Comparison of ENCODE assay signal across 8 cellular contexts in the genomic region with DNA sequence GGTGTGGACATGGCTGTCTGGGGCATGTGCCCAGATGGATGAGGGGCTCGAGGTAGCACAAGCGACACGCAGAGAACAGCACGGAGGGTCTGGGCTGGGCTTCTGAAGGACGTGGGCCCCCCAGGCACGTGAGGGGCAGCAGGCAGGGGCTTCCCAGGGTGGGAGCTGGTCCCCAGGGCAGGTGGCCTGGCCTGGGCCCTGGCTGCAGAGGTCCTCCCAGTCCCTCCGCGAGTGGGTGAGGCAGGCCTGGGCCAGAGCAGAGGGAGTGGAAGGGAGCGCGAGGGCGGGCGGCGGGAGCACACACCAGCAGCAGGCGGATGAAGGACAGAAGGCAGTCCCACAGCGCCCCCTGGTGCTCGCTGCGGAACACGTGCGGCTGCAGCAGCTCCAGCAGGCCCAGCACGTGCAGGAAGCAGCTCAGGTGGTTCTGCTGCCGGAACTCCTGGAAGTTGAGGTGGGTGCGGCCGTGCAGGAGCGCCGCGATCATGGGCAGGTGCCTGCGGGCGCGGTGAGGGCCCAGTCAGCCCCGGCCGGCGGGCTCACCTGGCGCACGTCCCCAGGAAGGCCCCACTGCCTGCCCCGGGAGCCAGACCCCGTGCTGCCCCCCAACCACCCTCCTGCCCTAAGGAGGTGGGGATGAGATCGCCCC. TPM values are rescaled to one million over a fixed set of nuclear protein-coding genes. Genes with fewer than 3 reads are reported as not detected.
A peak's percentile ranks its signal among the peaks of the same experiment; 100 is the strongest.
DNase-seq lines count a peak whose midpoint lies in the region; ATAC-seq and TF ChIP-seq lines count a peak whose summit lies in the region.

No MANE protein-coding gene starts in this region.

- TF ChIP-seq POLR2A in HCT116 (IDR thresholded peaks at IDR 0.05; ENCODE audit: borderline replicate concordance, extremely low read depth, insufficient read depth, insufficient read length) = no peak

- no peaks in the 10 kb centered on the region for H3K36me3 Mint-ChIP-seq in CD4-positive, CD25-positive, alpha-beta regulatory T cell
- peaks cover 44% of the 10 kb centered on the region for H3K36me3 Mint-ChIP-seq in activated B cell treated with CpG ODN at 0.5 μM for 24 hours (ENCODE audit: low read depth)

- peak; percentile 85 to 91 for ATAC-seq in CD4-positive, CD25-positive, alpha-beta regulatory T cell (ENCODE audit: low read depth in 2 of 2)
- ATAC-seq in HCT116 (peak; percentile 80), activated B cell treated with CpG ODN at 0.5 μM for 24 hours (ENCODE audit: low read depth) (peak; percentile 81), GM18861 (IDR thresholded peaks at IDR 0.05; ENCODE audit: unreplicated experiment) (no peak)

- H3K4me3 Mint-ChIP-seq in CD4-positive, CD25-positive, alpha-beta regulatory T cell = no peak overlapping the region
- H3K4me3 Mint-ChIP-seq in activated B cell treated with CpG ODN at 0.5 μM for 24 hours = no peak overlapping the region

- H3K27ac ChIP-seq in CD4-positive, CD25-positive, alpha-beta regulatory T cell (ENCODE audit: insufficient read depth, low read length, poor library complexity, severe bottlenecking) = no peak overlapping the region
- peak overlapping the region; percentile 62; the same call in 1 of the 2 replicates for H3K27ac ChIP-seq in HCT116 (ENCODE audit: low read depth, low read length)

- H3K27ac Mint-ChIP-seq in CD4-positive, CD25-positive, alpha-beta regulatory T cell = no peak overlapping the region
- H3K27ac Mint-ChIP-seq in activated B cell treated with CpG ODN at 0.5 μM for 24 hours = no peak overlapping the region

- H3K4me3 ChIP-seq in CD4-positive, CD25-positive, alpha-beta regulatory T cell (ENCODE audit: low read depth, low read length) = no peak overlapping the region
- H3K4me3 ChIP-seq in HCT116 (replicated peaks in 1 of 2; ENCODE audit: low read depth in 1 of 2, low read length in 2 of 2) = no peak overlapping the region

- DNase-seq in CD4-positive, CD25-positive, alpha-beta regulatory T cell = peak; percentile 74 to 90 (median 87)
- peak; percentile 72 for DNase-seq in HCT116 (ENCODE audit: low read depth, low spot score)
- DNase-seq in NCI-H226 = peak; percentile 85
- peak; percentile 68 for DNase-seq in activated B cell treated with CpG ODN at 0.5 μM for 24 hours
- DNase-seq in T47D (ENCODE audit: low read depth in 1 of 2, low spot score in 1 of 2) = peak; percentile 94 to 99
- DNase-seq in iPS-NIHi7 (ENCODE audit: extremely low spot score) = peak; percentile 97
- DNase-seq in stimulated activated CD4-positive, alpha-beta T cell treated with anti-CD3 and anti-CD28 coated beads, Interleukin-15, amount 100 ng/mL, for 1 hour (ENCODE audit: low read depth in 1 of 2, low spot score in 1 of 2) = peak; percentile 75 to 79

- H3K9me2 ChIP-seq in HCT116 (ENCODE audit: insufficient read depth) = no peaks in the 10 kb centered on the region

- H3K79me2 ChIP-seq in HCT116 (ENCODE audit: insufficient read depth, low read length) = no peaks in the 10 kb centered on the region

- H3K9ac ChIP-seq in HCT116 (ENCODE audit: low read length) = peak overlapping the region; percentile 46

- peak; percentile 71 to 84 (median 82); a peak in 5 of 6 replicates for TF ChIP-seq CTCF in HCT116 (IDR thresholded peaks at IDR 0.05 in 2 of 3, conservative IDR thresholded peaks at IDR 0.05 in 1 of 3; ENCODE audit: borderline replicate concordance in 1 of 3, insufficient read depth in 1 of 3, low read depth in 2 of 3, low read length in 2 of 3)
- no peak for TF ChIP-seq CTCF in activated B cell treated with CpG ODN at 0.5 μM for 24 hours (IDR thresholded peaks at IDR 0.05)

- no peak overlapping the region for H2AFZ ChIP-seq in HCT116 (ENCODE audit: low read depth, low read length, poor library complexity, severe bottlenecking)

- RAD21 ChIA-PET in HCT116 (lab: Charles Lee; ENCODE audit: low non-redundant PET in 1 of 2, low total read pairs in 2 of 2, uncharacterized antibody in 2 of 2, unreplicated experiment in 2 of 2) = interaction anchor here in 1 of 2 experiments (0.5 to 0.8 kb wide), 3 partner anchors 13 to 252 kb away, joined by 3 to 5 read pairs (median 4); no protein-coding TSS in a partner anchor

- intact Hi-C loops in HCT116 (cut with micrococcal nuclease) (loop anchor here (1.0 kb wide), 3 partner anchors 42 to 280 kb away; no protein-coding TSS in a partner anchor), activated B cell treated with CpG ODN at 0.5 μM for 24 hours (cut with micrococcal nuclease) (loop anchor here (2.0 kb wide), 1 partner anchor 41 kb away; no protein-coding TSS in a partner anchor)

- TF ChIP-seq RAD21 in HCT116 (IDR thresholded peaks at IDR 0.05; ENCODE audit: low read depth) = peak; percentile 94

- H3K36me3 ChIP-seq in CD4-positive, CD25-positive, alpha-beta regulatory T cell (ENCODE audit: control insufficient read depth, insufficient read depth, low read length) = peaks cover 6% of the 10 kb centered on the region
- H3K36me3 ChIP-seq in HCT116 (ENCODE audit: control insufficient read depth in 1 of 2, insufficient read depth in 2 of 2, low read length in 2 of 2) = peaks cover 2 to 20% of the 10 kb centered on the region in 2 experiments

- H3K27me3 ChIP-seq in CD4-positive, CD25-positive, alpha-beta regulatory T cell (ENCODE audit: control insufficient read depth, insufficient read depth, low read length) = no peaks in the 10 kb centered on the region
- no peaks in the 10 kb centered on the region for H3K27me3 ChIP-seq in HCT116 (ENCODE audit: insufficient read depth, low read length)

- H3K27me3 Mint-ChIP-seq in CD4-positive, CD25-positive, alpha-beta regulatory T cell = no peaks in the 10 kb centered on the region
- no peaks in the 10 kb centered on the region for H3K27me3 Mint-ChIP-seq in activated B cell treated with CpG ODN at 0.5 μM for 24 hours

- in situ Hi-C loops in T47D (cut with HindIII; ENCODE audit: low pct_unique_long_range_greater_than_20kb, low sequenced_read_pairs) = no loop called here

- no peaks in the 10 kb centered on the region for H4K20me1 ChIP-seq in HCT116 (ENCODE audit: insufficient read depth)

- no TSS peak for BruUV-seq in HCT116 (replicated peaks; lab: Mats Ljungman, UMichigan)

- POLR2A ChIA-PET in HCT116 (lab: Charles Lee) = no interaction called here
- POLR2A ChIA-PET in activated B cell treated with CpG ODN at 0.5 μM for 24 hours (lab: Charles Lee) = interaction anchor here (0.6 kb wide), 1 partner anchor 39 kb away, joined by 7 read pairs; no protein-coding TSS in a partner anchor

- no peaks in the 10 kb centered on the region for H3K9me3 ChIP-seq in CD4-positive, CD25-positive, alpha-beta regulatory T cell (ENCODE audit: control insufficient read depth in 2 of 2, low read length in 2 of 2)
- no peaks in the 10 kb centered on the region for H3K9me3 ChIP-seq in HCT116 (ENCODE audit: control insufficient read depth in 1 of 2, insufficient read depth in 1 of 2, low read depth in 1 of 2, low read length in 2 of 2)

- H3K4me1 Mint-ChIP-seq in CD4-positive, CD25-positive, alpha-beta regulatory T cell = peaks cover 0 to 9% (median 5%) of the 10 kb centered on the region in 4 donors
- no peaks in the 10 kb centered on the region for H3K4me1 Mint-ChIP-seq in activated B cell treated with CpG ODN at 0.5 μM for 24 hours

- CTCF ChIA-PET in HCT116 (lab: Charles Lee) = interaction anchor here (0.6 to 2.0 kb wide), 11 partner anchors 12 to 290 kb away, joined by 3 to 20 read pairs (median 4); a partner anchor contains a TSS
- CTCF ChIA-PET in activated B cell treated with CpG ODN at 0.5 μM for 24 hours (lab: Charles Lee) = interaction anchor here (0.7 to 1.2 kb wide), 4 partner anchors 12 to 26 kb away, joined by 3 to 6 read pairs (median 3); no protein-coding TSS in a partner anchor

- peaks cover 12% of the 10 kb centered on the region for H3K4me1 ChIP-seq in CD4-positive, CD25-positive, alpha-beta regulatory T cell (ENCODE audit: control insufficient read depth, insufficient read depth, low read length, poor library complexity, severe bottlenecking)
- peaks cover 3 to 13% of the 10 kb centered on the region in 2 experiments; a peak in 3 of 4 replicates for H3K4me1 ChIP-seq in HCT116 (ENCODE audit: control insufficient read depth in 1 of 2, insufficient read depth in 2 of 2, low read length in 2 of 2)

- peak overlapping the region; percentile 42 for H3K4me2 ChIP-seq in HCT116 (ENCODE audit: low read length)

- H3K9me3 Mint-ChIP-seq in CD4-positive, CD25-positive, alpha-beta regulatory T cell = no peaks in the 10 kb centered on the region
- H3K9me3 Mint-ChIP-seq in activated B cell treated with CpG ODN at 0.5 μM for 24 hours = no peaks in the 10 kb centered on the region

RNA-seq across cellular contexts. Expression of a gene that starts 14.7 kb away (rescaled TPM):
- 3.3 TPM for total RNA-seq in CD4-positive, CD25-positive, alpha-beta regulatory T cell
- polyA plus RNA-seq in CD4-positive, CD25-positive, alpha-beta regulatory T cell = under 1 TPM in 3 of 4 donors, not detected in 1; 0.14 to 0.35 (median 0.19) TPM
- total RNA-seq in HCT116 (2021; ENCODE audit: unreplicated experiment) (60.7 TPM), activated B cell treated with CpG ODN at 0.5 μM for 24 hours (0.42 and 0.55 TPM in 2 replicates)
- polyA plus RNA-seq in HCT116 (2012) = 37.9 and 38.6 TPM in 2 replicates

RNA-seq across cellular contexts. Expression of a gene that starts 30.2 kb away (rescaled TPM):
- total RNA-seq in CD4-positive, CD25-positive, alpha-beta regulatory T cell = 107 TPM
- 10 to 100 TPM in 2 of 4 donors, 1 to 10 TPM in 2; 8.5 to 11.9 (median 10.1) TPM for polyA plus RNA-seq in CD4-positive, CD25-positive, alpha-beta regulatory T cell
- 167 TPM for total RNA-seq in HCT116 (2021; ENCODE audit: unreplicated experiment)
- polyA plus RNA-seq in HCT116 (2012) = 100 TPM in 2 replicates
- total RNA-seq in activated B cell treated with CpG ODN at 0.5 μM for 24 hours = 97.6 and 110 TPM in 2 replicates

RNA-seq across cellular contexts. Expression of a gene that starts 56.5 kb away (rescaled TPM):
- 61.5 TPM for total RNA-seq in CD4-positive, CD25-positive, alpha-beta regulatory T cell
- under 1 TPM; 0.31 to 0.62 (median 0.47) TPM for polyA plus RNA-seq in CD4-positive, CD25-positive, alpha-beta regulatory T cell
- total RNA-seq in HCT116 (2021; ENCODE audit: unreplicated experiment) (56.3 TPM), activated B cell treated with CpG ODN at 0.5 μM for 24 hours (30.3 and 38.5 TPM in 2 replicates)
- polyA plus RNA-seq in HCT116 (2012) = 35.3 and 61.9 TPM in 2 replicates

Comparison
In these comparisons a context has a peak if more than half of its experiments do, and no peak if none do; other contexts are left out.
1. RNA of a gene that starts 14.7 kb away (total RNA-seq): 60.7 TPM in HCT116 (single experiment); 3.3 TPM in CD4-positive, CD25-positive, alpha-beta regulatory T cell (single experiment) and 0.42 to 0.55 TPM in activated B cell treated with CpG ODN at 0.5 μM for 24 hours; every median in the first group is over 10 times any median in the second.
2. Peak in every context shown above with its lines, with median percentiles within 50 percentile points of each other: DNase-seq.